In the genomic region with DNA sequence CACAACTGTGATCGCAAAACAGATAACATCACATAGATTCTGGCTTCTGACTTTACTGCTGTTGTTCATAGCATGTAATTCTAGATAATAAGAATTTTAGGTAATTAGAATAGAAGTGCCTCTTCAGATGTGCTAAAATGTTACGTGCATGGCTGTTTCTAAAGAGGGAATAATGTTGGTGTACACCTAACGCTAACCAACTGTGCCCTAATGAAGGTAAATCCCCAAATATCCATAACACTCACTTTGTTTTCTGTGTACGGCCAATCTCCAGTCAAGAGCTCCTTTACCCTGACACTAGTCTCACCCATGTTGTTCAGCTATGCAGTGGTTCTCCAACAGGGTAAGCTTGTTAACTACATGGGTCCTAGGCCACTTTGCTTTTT, we compare ENCODE assay signal across 20 cellular contexts. TPM values are rescaled to one million over a fixed set of nuclear protein-coding genes. Genes with fewer than 3 reads are reported as not detected.
DNase-seq lines count a peak whose midpoint lies in the region; ATAC-seq and TF ChIP-seq lines count a peak whose summit lies in the region.
"Had no signal": no experiment of that assay in that cellular context is flagged by ENCODE, and none has a peak within 500 bp of the region (broad histone marks: within the 10 kb centered on the region; RNA-seq: fewer than 3 reads in every experiment).

No MANE protein-coding gene starts in this region.

- no peak for ATAC-seq in effector memory CD8-positive, alpha-beta T cell (replicated peaks)
- ATAC-seq: CD8-positive, alpha-beta T cell; GM12878; PC-3 had no signal

- H3K9me3 Mint-ChIP-seq in progenitor cell of endocrine pancreas (ENCODE audit: low read depth), result no peaks in the 10 kb centered on the region
- H3K9me3 Mint-ChIP-seq in activated naive CD4-positive, alpha-beta T cell treated with anti-CD3 and anti-CD28 coated beads, Interleukin-2, amount 10 ng/mL, durations not matched to agents 7 days and 5 days, result no peaks in the 10 kb centered on the region
- H3K9me3 Mint-ChIP-seq in effector memory CD8-positive, alpha-beta T cell, result peaks cover 3 to 6% of the 10 kb centered on the region in 2 donors
- H3K9me3 Mint-ChIP-seq: CD8-positive, alpha-beta T cell; HFFc6 had no signal

- intact Hi-C loops in esophagus muscularis mucosa (cut with DNase I), result no loop called here

- peaks cover 52% of the 10 kb centered on the region for H3K4me1 ChIP-seq in HEK293 (ENCODE audit: control insufficient read depth, insufficient read depth, low read length)
- peaks cover 58 to 82% (median 81%) of the 10 kb centered on the region in 4 donors for H3K4me1 ChIP-seq in esophagus muscularis mucosa

- DNase-seq in esophagus muscularis mucosa (ENCODE audit: extremely low spot score) (no peak), progenitor cell of endocrine pancreas (ENCODE audit: low spot score, unreplicated experiment) (no peak), GOT3 (lab: John Stamatoyannopoulos, UW) (no peak)
- DNase-seq in activated naive CD4-positive, alpha-beta T cell treated with anti-CD3 and anti-CD28 coated beads, Interleukin-2, amount 10 ng/mL, durations not matched to agents 7 days and 5 days, result no peak
- no peak for DNase-seq in effector memory CD8-positive, alpha-beta T cell
- DNase-seq: Calu3; CD8-positive, alpha-beta T cell; GF-D8; GM23248; HFFc6; NCI-H187; NCI-H2107; NCI-H226; NCI-H524 treated with DMSO at 0.1 percent for 48 hours; PC-3 had no signal

- H3K9me3 ChIP-seq in HEK293 (ENCODE audit: control insufficient read depth, insufficient read depth, low read depth, low read length) (no peaks in the 10 kb centered on the region), esophagus muscularis mucosa (no peaks in the 10 kb centered on the region)

- TF ChIP-seq EP300 in esophagus muscularis mucosa (IDR thresholded peaks at IDR 0.05), result no peak

- CTCF ChIA-PET in HEK293 (lab: Yijun Ruan, JAX), result no interaction called here
- CTCF ChIA-PET in activated naive CD4-positive, alpha-beta T cell treated with anti-CD3 and anti-CD28 coated beads, Interleukin-2, amount 10 ng/mL, durations not matched to agents 7 days and 5 days (lab: Charles Lee), result no interaction called here

- 95% methylated on average over 4 of the region's 4 CpGs for WGBS in esophagus muscularis mucosa

- no peak overlapping the region for H3K4me3 Mint-ChIP-seq in progenitor cell of endocrine pancreas (ENCODE audit: low read depth)
- no peak overlapping the region for H3K4me3 Mint-ChIP-seq in activated naive CD4-positive, alpha-beta T cell treated with anti-CD3 and anti-CD28 coated beads, Interleukin-2, amount 10 ng/mL, durations not matched to agents 7 days and 5 days
- H3K4me3 Mint-ChIP-seq in effector memory CD8-positive, alpha-beta T cell, result no peak overlapping the region
- H3K4me3 Mint-ChIP-seq: CD8-positive, alpha-beta T cell; HFFc6 had no signal

- no peaks in the 10 kb centered on the region for H3K27me3 ChIP-seq in esophagus muscularis mucosa
- H3K27me3 ChIP-seq: BLaER1 treated with 17β-estradiol and CSF1 and Interleukin-3, amounts not matched to agents 10 nM and 100 nM had no signal

- H3K27me3 Mint-ChIP-seq in progenitor cell of endocrine pancreas, result no peaks in the 10 kb centered on the region
- no peaks in the 10 kb centered on the region for H3K27me3 Mint-ChIP-seq in activated naive CD4-positive, alpha-beta T cell treated with anti-CD3 and anti-CD28 coated beads, Interleukin-2, amount 10 ng/mL, durations not matched to agents 7 days and 5 days
- H3K27me3 Mint-ChIP-seq in effector memory CD8-positive, alpha-beta T cell, result peaks cover 0 to 7% of the 10 kb centered on the region in 2 donors

- H3K36me3 ChIP-seq in HEK293 (ENCODE audit: control insufficient read depth in 2 of 2, insufficient read depth in 1 of 2, low read length in 2 of 2) (no peaks in the 10 kb centered on the region; a peak in 1 of 3 replicates), esophagus muscularis mucosa (no peaks in the 10 kb centered on the region)

- TF ChIP-seq CTCF in HEK293 (tag by site-specific recombination; IDR thresholded peaks at IDR 0.05) (no peak), VCaP (conservative IDR thresholded peaks at IDR 0.05) (no peak), esophagus muscularis mucosa (IDR thresholded peaks at IDR 0.05) (no peak), progenitor cell of endocrine pancreas (IDR thresholded peaks at IDR 0.05; ENCODE audit: unreplicated experiment) (no peak)

- peaks cover 50% of the 10 kb centered on the region for H3K4me1 Mint-ChIP-seq in progenitor cell of endocrine pancreas (ENCODE audit: low read depth)
- H3K4me1 Mint-ChIP-seq in activated naive CD4-positive, alpha-beta T cell treated with anti-CD3 and anti-CD28 coated beads, Interleukin-2, amount 10 ng/mL, durations not matched to agents 7 days and 5 days, result no peaks in the 10 kb centered on the region
- no peaks in the 10 kb centered on the region for H3K4me1 Mint-ChIP-seq in effector memory CD8-positive, alpha-beta T cell (ENCODE audit: low read depth in 2 of 2)

- H3K36me3 Mint-ChIP-seq in progenitor cell of endocrine pancreas (ENCODE audit: insufficient read depth), result peaks cover 4% of the 10 kb centered on the region
- H3K36me3 Mint-ChIP-seq in activated naive CD4-positive, alpha-beta T cell treated with anti-CD3 and anti-CD28 coated beads, Interleukin-2, amount 10 ng/mL, durations not matched to agents 7 days and 5 days, result no peaks in the 10 kb centered on the region
- no peaks in the 10 kb centered on the region for H3K36me3 Mint-ChIP-seq in effector memory CD8-positive, alpha-beta T cell (ENCODE audit: insufficient read depth)

- H3K27ac ChIP-seq in HEK293 (ENCODE audit: extremely low read depth, low read depth, low read length), result no peak overlapping the region
- H3K27ac ChIP-seq in VCaP, result peak overlapping the region; percentile 86
- H3K27ac ChIP-seq in esophagus muscularis mucosa (replicated peaks in 1 of 4), result peak overlapping the region in 3 of 4 donors; percentile 5 to 70 (median 6)
- H3K27ac ChIP-seq: BLaER1 treated with 17β-estradiol and CSF1 and Interleukin-3, amounts not matched to agents 10 nM and 100 nM; GM23248; KMS-11 had no signal

- TF ChIP-seq POLR2A in esophagus muscularis mucosa (IDR thresholded peaks at IDR 0.05; ENCODE audit: low read depth), result no peak

- POLR2A ChIA-PET in HEK293 (lab: Yijun Ruan, JAX), result interaction anchor here (1.6 kb wide), 1 partner anchor 44 kb away, joined by 4 read pairs; no protein-coding TSS in a partner anchor

- peak overlapping the region; percentile 21 for H3K27ac Mint-ChIP-seq in progenitor cell of endocrine pancreas
- H3K27ac Mint-ChIP-seq in activated naive CD4-positive, alpha-beta T cell treated with anti-CD3 and anti-CD28 coated beads, Interleukin-2, amount 10 ng/mL, durations not matched to agents 7 days and 5 days, result no peak overlapping the region
- no peak overlapping the region for H3K27ac Mint-ChIP-seq in effector memory CD8-positive, alpha-beta T cell
- H3K27ac Mint-ChIP-seq: CD8-positive, alpha-beta T cell; HFFc6 had no signal

- H3K4me3 ChIP-seq in HEK293 (ENCODE audit: low read depth, low read length) (no peak overlapping the region), esophagus muscularis mucosa (no peak overlapping the region)
- H3K4me3 ChIP-seq: BLaER1 treated with 17β-estradiol and CSF1 and Interleukin-3, amounts not matched to agents 10 nM and 100 nM; GM12878; GM23248 had no signal

TF ChIP-seq in HEK293, 187 proteins besides CTCF, POLR2A, EP300 and RAD21 (continues in another document):
- TF ChIP-seq ZNF629 (tag by site-specific recombination; IDR thresholded peaks at IDR 0.05) (no peak), ZNF292 (tag by site-specific recombination; IDR thresholded peaks at IDR 0.05; ENCODE audit: borderline replicate concordance, low read depth) (no peak), ZNF701 (tag by site-specific recombination; IDR thresholded peaks at IDR 0.05) (no peak), MZF1 (tag by site-specific recombination; IDR thresholded peaks at IDR 0.05; ENCODE audit: borderline replicate concordance) (peak; percentile 55; the same call in 1 of the 2 replicates), ZNF585B (tag by site-specific recombination; IDR thresholded peaks at IDR 0.05) (no peak), GFI1B (tag by site-specific recombination; IDR thresholded peaks at IDR 0.05) (no peak)
- TF ChIP-seq, protein P1, sequence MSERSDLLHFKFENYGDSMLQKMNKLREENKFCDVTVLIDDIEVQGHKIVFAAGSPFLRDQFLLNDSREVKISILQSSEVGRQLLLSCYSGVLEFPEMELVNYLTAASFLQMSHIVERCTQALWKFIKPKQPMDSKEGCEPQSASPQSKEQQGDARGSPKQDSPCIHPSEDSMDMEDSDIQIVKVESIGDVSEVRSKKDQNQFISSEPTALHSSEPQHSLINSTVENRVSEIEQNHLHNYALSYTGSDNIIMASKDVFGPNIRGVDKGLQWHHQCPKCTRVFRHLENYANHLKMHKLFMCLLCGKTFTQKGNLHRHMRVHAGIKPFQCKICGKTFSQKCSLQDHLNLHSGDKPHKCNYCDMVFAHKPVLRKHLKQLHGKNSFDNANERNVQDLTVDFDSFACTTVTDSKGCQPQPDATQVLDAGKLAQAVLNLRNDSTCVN (tag by site-specific recombination; optimal IDR thresholded peaks at IDR 0.05), result no peak
- TF ChIP-seq, protein P2, sequence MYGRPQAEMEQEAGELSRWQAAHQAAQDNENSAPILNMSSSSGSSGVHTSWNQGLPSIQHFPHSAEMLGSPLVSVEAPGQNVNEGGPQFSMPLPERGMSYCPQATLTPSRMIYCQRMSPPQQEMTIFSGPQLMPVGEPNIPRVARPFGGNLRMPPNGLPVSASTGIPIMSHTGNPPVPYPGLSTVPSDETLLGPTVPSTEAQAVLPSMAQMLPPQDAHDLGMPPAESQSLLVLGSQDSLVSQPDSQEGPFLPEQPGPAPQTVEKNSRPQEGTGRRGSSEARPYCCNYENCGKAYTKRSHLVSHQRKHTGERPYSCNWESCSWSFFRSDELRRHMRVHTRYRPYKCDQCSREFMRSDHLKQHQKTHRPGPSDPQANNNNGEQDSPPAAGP (tag by site-specific recombination; IDR thresholded peaks at IDR 0.05), result no peak
- TF ChIP-seq, protein P3, sequence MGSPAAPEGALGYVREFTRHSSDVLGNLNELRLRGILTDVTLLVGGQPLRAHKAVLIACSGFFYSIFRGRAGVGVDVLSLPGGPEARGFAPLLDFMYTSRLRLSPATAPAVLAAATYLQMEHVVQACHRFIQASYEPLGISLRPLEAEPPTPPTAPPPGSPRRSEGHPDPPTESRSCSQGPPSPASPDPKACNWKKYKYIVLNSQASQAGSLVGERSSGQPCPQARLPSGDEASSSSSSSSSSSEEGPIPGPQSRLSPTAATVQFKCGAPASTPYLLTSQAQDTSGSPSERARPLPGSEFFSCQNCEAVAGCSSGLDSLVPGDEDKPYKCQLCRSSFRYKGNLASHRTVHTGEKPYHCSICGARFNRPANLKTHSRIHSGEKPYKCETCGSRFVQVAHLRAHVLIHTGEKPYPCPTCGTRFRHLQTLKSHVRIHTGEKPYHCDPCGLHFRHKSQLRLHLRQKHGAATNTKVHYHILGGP (tag by site-specific recombination; IDR thresholded peaks at IDR 0.05), result no peak

RNA-seq across cellular contexts. Expression of a gene that starts 44.4 kb away (rescaled TPM):
- total RNA-seq in esophagus muscularis mucosa (100 to 1,000 TPM; 459 to 790 (median 624) TPM), progenitor cell of endocrine pancreas (611 and 631 TPM in 2 replicates)
